In genomic region chr4:138235419-138235952, GRCh38 we compare ENCODE assay signal across 9 cellular contexts. TPM values are rescaled to one million over a fixed set of nuclear protein-coding genes. Genes with fewer than 3 reads are reported as not detected.
DNase-seq lines count a peak whose midpoint lies in the region; ATAC-seq lines count a peak whose summit lies in the region.
"Had no signal": no experiment of that assay in that cellular context is flagged by ENCODE, and none has a peak within 500 bp of the region (broad histone marks: within the 10 kb centered on the region; RNA-seq: fewer than 3 reads in every experiment).

No MANE protein-coding gene starts in this region.

- no peak overlapping the region for H3K4me3 ChIP-seq in naive thymus-derived CD4-positive, alpha-beta T cell (ENCODE audit: low read length)

- H3K9me3 Mint-ChIP-seq in naive thymus-derived CD4-positive, alpha-beta T cell, result peaks cover 0 to 1% (median 0%) of the 10 kb centered on the region in 11 donors
- H3K9me3 Mint-ChIP-seq in activated CD4-positive, alpha-beta T cell treated with anti-CD3 and anti-CD28 coated beads, Interleukin-2, amount 10 ng/mL, durations not matched to agents 24 days and 14 days, result no peaks in the 10 kb centered on the region
- H3K9me3 Mint-ChIP-seq: H9 had no signal

- ATAC-seq in GM18517 (IDR thresholded peaks at IDR 0.05; ENCODE audit: unreplicated experiment) (peak; percentile 51), HG03175 (IDR thresholded peaks at IDR 0.05; ENCODE audit: unreplicated experiment) (peak; percentile 46)
- ATAC-seq in naive thymus-derived CD4-positive, alpha-beta T cell, result peak; percentile 91

- H3K4me1 Mint-ChIP-seq in naive thymus-derived CD4-positive, alpha-beta T cell, result peaks cover 0 to 29% (median under 1%) of the 10 kb centered on the region in 7 donors
- peaks cover 22% of the 10 kb centered on the region for H3K4me1 Mint-ChIP-seq in activated CD4-positive, alpha-beta T cell treated with anti-CD3 and anti-CD28 coated beads, Interleukin-2, amount 10 ng/mL, durations not matched to agents 24 days and 14 days

- H3K36me3 ChIP-seq in naive thymus-derived CD4-positive, alpha-beta T cell (ENCODE audit: control insufficient read depth in 2 of 3, insufficient read depth in 3 of 3, low read length in 3 of 3), result no peaks in the 10 kb centered on the region

- H3K9me3 ChIP-seq in naive thymus-derived CD4-positive, alpha-beta T cell (ENCODE audit: control insufficient read depth in 2 of 3, low read length in 3 of 3), result no peaks in the 10 kb centered on the region

- H3K27me3 ChIP-seq in naive thymus-derived CD4-positive, alpha-beta T cell (ENCODE audit: control insufficient read depth in 2 of 2, insufficient read depth in 2 of 2, low read length in 2 of 2), result no peaks in the 10 kb centered on the region

- H3K36me3 Mint-ChIP-seq in naive thymus-derived CD4-positive, alpha-beta T cell, result peaks cover 0 to 11% (median 0%) of the 10 kb centered on the region in 5 donors
- H3K36me3 Mint-ChIP-seq in activated CD4-positive, alpha-beta T cell treated with anti-CD3 and anti-CD28 coated beads, Interleukin-2, amount 10 ng/mL, durations not matched to agents 24 days and 14 days (ENCODE audit: low read depth), result peaks cover 11% of the 10 kb centered on the region

- POLR2A ChIA-PET in naive thymus-derived CD4-positive, alpha-beta T cell (lab: Charles Lee), result no interaction called here

- no peak overlapping the region for H3K27ac ChIP-seq in naive thymus-derived CD4-positive, alpha-beta T cell (ENCODE audit: low read depth, low read length)

- H3K4me3 Mint-ChIP-seq in naive thymus-derived CD4-positive, alpha-beta T cell, result peak overlapping the region in 1 of 10 donors; percentile 6
- no peak overlapping the region for H3K4me3 Mint-ChIP-seq in activated CD4-positive, alpha-beta T cell treated with anti-CD3 and anti-CD28 coated beads, Interleukin-2, amount 10 ng/mL, durations not matched to agents 24 days and 14 days
- H3K4me3 Mint-ChIP-seq: H9 had no signal

- peak overlapping the region in 1 of 9 donors; percentile 38 for H3K27ac Mint-ChIP-seq in naive thymus-derived CD4-positive, alpha-beta T cell
- no peak overlapping the region for H3K27ac Mint-ChIP-seq in activated CD4-positive, alpha-beta T cell treated with anti-CD3 and anti-CD28 coated beads, Interleukin-2, amount 10 ng/mL, durations not matched to agents 24 days and 14 days

- H3K4me1 ChIP-seq in naive thymus-derived CD4-positive, alpha-beta T cell (ENCODE audit: control insufficient read depth in 2 of 2, insufficient read depth in 2 of 2, low read length in 2 of 2), result no peaks in the 10 kb centered on the region

- intact Hi-C loops in naive thymus-derived CD4-positive, alpha-beta T cell (cut with micrococcal nuclease), result no loop called here
- intact Hi-C loops in activated CD4-positive, alpha-beta T cell treated with anti-CD3 and anti-CD28 coated beads, Interleukin-2, amount 10 ng/mL, durations not matched to agents 24 days and 14 days (cut with micrococcal nuclease), result no loop called here

- CTCF ChIA-PET in naive thymus-derived CD4-positive, alpha-beta T cell (lab: Charles Lee), result no interaction called here

- no peaks in the 10 kb centered on the region for H3K27me3 Mint-ChIP-seq in naive thymus-derived CD4-positive, alpha-beta T cell
- H3K27me3 Mint-ChIP-seq in activated CD4-positive, alpha-beta T cell treated with anti-CD3 and anti-CD28 coated beads, Interleukin-2, amount 10 ng/mL, durations not matched to agents 24 days and 14 days, result no peaks in the 10 kb centered on the region

- DNase-seq in amniotic stem cell (lab: John Stamatoyannopoulos, UW) (peak; percentile 83), NCI-H82 treated with DMSO at 0.1 percent for 48 hours (lab: John Stamatoyannopoulos, UW; ENCODE audit: unreplicated experiment) (no peak), activated T-cell treated with anti-CD3 and anti-CD28 coated beads for 4 hours (no peak)
- no peak for DNase-seq in naive thymus-derived CD4-positive, alpha-beta T cell
- DNase-seq in activated CD4-positive, alpha-beta T cell treated with anti-CD3 and anti-CD28 coated beads, Interleukin-2, amount 50 U/mL, for 1 hour, result no peak
- no peak for DNase-seq in activated CD4-positive, alpha-beta T cell treated with anti-CD3 and anti-CD28 coated beads, Interleukin-2, amount 10 ng/mL, durations not matched to agents 24 days and 14 days
- DNase-seq: H9 had no signal

RNA-seq across cellular contexts. Expression of gene SLC7A11, which starts 6.7 kb away (rescaled TPM):
- 1 to 10 TPM in 2 of 5 experiments, under 1 TPM in 3; 0.21 to 2.8 (median 0.54) TPM for total RNA-seq in naive thymus-derived CD4-positive, alpha-beta T cell
- not detected for polyA plus RNA-seq in naive thymus-derived CD4-positive, alpha-beta T cell
- 1.8 and 1.9 TPM in 2 replicates for total RNA-seq in activated CD4-positive, alpha-beta T cell treated with anti-CD3 and anti-CD28 coated beads, Interleukin-2, amount 10 ng/mL, durations not matched to agents 24 days and 14 days
